In genomic region chr20:48606841-48607543, GRCh38 we compare ENCODE assay signal across 29 cellular contexts.
DNase-seq lines count a peak whose midpoint lies in the region; ATAC-seq and TF ChIP-seq lines count a peak whose summit lies in the region.
"Had no signal": no experiment of that assay in that cellular context is flagged by ENCODE, and none has a peak within 500 bp of the region (broad histone marks: within the 10 kb centered on the region; RNA-seq: fewer than 3 reads in every experiment).

No MANE protein-coding gene starts in this region.

- ATAC-seq in mucosa of descending colon, result no peak
- no peak for ATAC-seq in GM18870 (IDR thresholded peaks at IDR 0.05; ENCODE audit: unreplicated experiment)
- ATAC-seq in GM21526 (IDR thresholded peaks at IDR 0.05; ENCODE audit: low FRiP score, unreplicated experiment), result no peak
- ATAC-seq: effector memory CD8-positive, alpha-beta T cell; left lung; naive thymus-derived CD8-positive, alpha-beta T cell; T-helper 17 cell had no signal

- no peaks in the 10 kb centered on the region for H3K36me3 ChIP-seq in mucosa of descending colon (ENCODE audit: low read depth)
- H3K36me3 ChIP-seq: left lung had no signal

- no peak overlapping the region for H3K4me3 ChIP-seq in mucosa of descending colon
- H3K4me3 ChIP-seq: A549, GM23248, left lung, PC-9, skin epidermis had no signal

- H3K27me3 Mint-ChIP-seq in chondrocyte (ENCODE audit: low read depth), result peaks cover 42% of the 10 kb centered on the region
- H3K27me3 Mint-ChIP-seq: CD4-positive, alpha-beta T cell had no signal

- H3K9me3 Mint-ChIP-seq in chondrocyte (ENCODE audit: low read depth), result peaks cover 9% of the 10 kb centered on the region
- H3K9me3 Mint-ChIP-seq: activated CD4-positive, alpha-beta memory T cell treated with anti-CD3 and anti-CD28 coated beads for 36 hours; activated T-helper 2 cell treated with anti-CD3 and anti-CD28 coated beads, Interferon-gamma antibody, Interleukin-2, Interleukin-4, amounts not matched to agents 10 μg/mL and 5 μg/mL and 100 μg/mL, durations not matched to agents 14 hours and 24 hours and 36 hours; CD4-positive, alpha-beta T cell; effector memory CD8-positive, alpha-beta T cell; naive thymus-derived CD8-positive, alpha-beta T cell had no signal

- intact Hi-C loops in mucosa of descending colon (cut with DNase I, micrococcal nuclease), result no loop called here

- no peaks in the 10 kb centered on the region for H3K4me1 Mint-ChIP-seq in chondrocyte (ENCODE audit: low read depth)

- no peaks in the 10 kb centered on the region for H3K4me1 ChIP-seq in mucosa of descending colon (ENCODE audit: low read depth)
- H3K4me1 ChIP-seq: A549, left lung had no signal

- H3K4me3 Mint-ChIP-seq in chondrocyte (ENCODE audit: unreplicated experiment), result no peak overlapping the region
- H3K4me3 Mint-ChIP-seq: activated CD4-positive, alpha-beta memory T cell treated with anti-CD3 and anti-CD28 coated beads for 36 hours; CD4-positive, alpha-beta T cell; effector memory CD8-positive, alpha-beta T cell; mesothelial cell of epicardium; naive thymus-derived CD8-positive, alpha-beta T cell; T-helper 17 cell had no signal

- DNase-seq in activated effector memory CD4-positive, alpha-beta T cell treated with anti-CD3 and anti-CD28 coated beads, Interleukin-2, amount 50 U/mL, for 16 hours, result peak; percentile 47
- no peak for DNase-seq in activated effector memory CD4-positive, alpha-beta T cell treated with Interleukin-2 at 50 U/mL for 16 hours
- peak; percentile 82 for DNase-seq in chondrocyte (ENCODE audit: low spot score)
- peak in 2 of 3 donors; percentile 13 to 33 for DNase-seq in mucosa of descending colon
- peak; percentile 17 for DNase-seq in ureter (ENCODE audit: low spot score)
- DNase-seq in NK-92 treated with Interleukin-12 subunit alpha and Interleukin-12 subunit beta, amount 100 ng/mL, for 24 hours (lab: John Stamatoyannopoulos, UW), result no peak
- DNase-seq: activated CD4-positive, alpha-beta memory T cell treated with anti-CD3 and anti-CD28 coated beads for 36 hours; activated CD4-positive, alpha-beta T cell treated with anti-CD3 and anti-CD28 coated beads for 1 hour; caudate nucleus; CD4-positive, alpha-beta T cell; cortex of kidney; effector memory CD8-positive, alpha-beta T cell; erythroblast; GM23248; IMR-90; NCI-H1694; NCI-H510A; PC-9; Right ventricle myocardium superior; stimulated activated naive CD4-positive, alpha-beta T cell; T-helper 17 cell had no signal

- no peaks in the 10 kb centered on the region for H3K9me3 ChIP-seq in mucosa of descending colon
- H3K9me3 ChIP-seq: left lung had no signal

- H3K27ac Mint-ChIP-seq in chondrocyte (ENCODE audit: unreplicated experiment), result no peak overlapping the region
- H3K27ac Mint-ChIP-seq: activated CD4-positive, alpha-beta memory T cell treated with anti-CD3 and anti-CD28 coated beads for 36 hours; activated T-helper 2 cell treated with anti-CD3 and anti-CD28 coated beads, Interferon-gamma antibody, Interleukin-2, Interleukin-4, amounts not matched to agents 10 μg/mL and 5 μg/mL and 100 μg/mL, durations not matched to agents 14 hours and 24 hours and 36 hours; CD4-positive, alpha-beta T cell; effector memory CD8-positive, alpha-beta T cell; mesothelial cell of epicardium; T-helper 17 cell had no signal

- peaks cover 2% of the 10 kb centered on the region for H3K36me3 Mint-ChIP-seq in chondrocyte (ENCODE audit: low read depth)
- H3K36me3 Mint-ChIP-seq: activated CD4-positive, alpha-beta memory T cell treated with anti-CD3 and anti-CD28 coated beads for 36 hours; naive thymus-derived CD8-positive, alpha-beta T cell had no signal

- TF ChIP-seq CTCF in chondrocyte (IDR thresholded peaks at IDR 0.05) (no peak), mucosa of descending colon (IDR thresholded peaks at IDR 0.05) (no peak)

Comparison
In these comparisons a context has a peak if more than half of its experiments do, and no peak if none do; other contexts are left out.
1. DNase-seq: peak in activated effector memory CD4-positive, alpha-beta T cell treated with anti-CD3 and anti-CD28 coated beads, Interleukin-2, amount 50 U/mL, for 16 hours (single experiment), chondrocyte (single experiment), mucosa of descending colon (2 of 3) and ureter (single experiment); none in activated effector memory CD4-positive, alpha-beta T cell treated with Interleukin-2 at 50 U/mL for 16 hours (single experiment) and NK-92 treated with Interleukin-12 subunit alpha and Interleukin-12 subunit beta, amount 100 ng/mL, for 24 hours (single experiment).